ENCODE assay signal across 8 cellular contexts in genomic region chr9:136481558-136481957, GRCh38. TPM values are rescaled to one million over a fixed set of nuclear protein-coding genes. Genes with fewer than 3 reads are reported as not detected.
DNase-seq lines count a peak whose midpoint lies in the region; ATAC-seq and TF ChIP-seq lines count a peak whose summit lies in the region.

No MANE protein-coding gene starts in this region.

- H3K36me3 ChIP-seq in OCI-LY3 (replicated peaks; ENCODE audit: low read depth, low read length) (peaks cover 22% of the 10 kb centered on the region), neural progenitor cell (no peaks in the 10 kb centered on the region)
- H3K36me3 ChIP-seq in effector memory CD4-positive, alpha-beta T cell (ENCODE audit: control insufficient read depth, insufficient read depth, low read length): peaks cover 23% of the 10 kb centered on the region

- H2AFZ ChIP-seq in OCI-LY3 (ENCODE audit: low read depth, low read length) (no peak overlapping the region), neural progenitor cell (replicated peaks) (no peak overlapping the region)

- no peaks in the 10 kb centered on the region for H3K9me3 Mint-ChIP-seq in CD4-positive, alpha-beta T cell
- H3K9me3 Mint-ChIP-seq in neural progenitor cell: no peaks in the 10 kb centered on the region

- no peaks in the 10 kb centered on the region for H3K27me3 ChIP-seq in CD4-positive, alpha-beta T cell (ENCODE audit: control insufficient read depth, insufficient read depth, low read length)
- no peaks in the 10 kb centered on the region for H3K27me3 ChIP-seq in OCI-LY3 (ENCODE audit: low read depth, low read length)
- H3K27me3 ChIP-seq in effector memory CD4-positive, alpha-beta T cell (replicated peaks; ENCODE audit: control insufficient read depth, insufficient read depth, low read length, poor library complexity, severe bottlenecking): no peaks in the 10 kb centered on the region
- H3K27me3 ChIP-seq in neural progenitor cell: no peaks in the 10 kb centered on the region

- CTCF ChIA-PET in CD4-positive, alpha-beta T cell (lab: Charles Lee): no interaction called here

- no peak for DNase-seq in CD4-positive, alpha-beta T cell
- no peak for DNase-seq in effector memory CD4-positive, alpha-beta T cell
- no peak for DNase-seq in neural progenitor cell (ENCODE audit: low spot score)
- DNase-seq in stimulated activated naive CD4-positive, alpha-beta T cell treated with Interleukin-2 at 50 U/mL for 16 hours (lab: John Stamatoyannopoulos, UW): no peak
- no peak for DNase-seq in germinal center (ENCODE audit: low spot score)
- DNase-seq in AML-193 (lab: John Stamatoyannopoulos, UW): no peak

- H3K79me2 ChIP-seq in OCI-LY3 (ENCODE audit: low read length): peaks cover 63% of the 10 kb centered on the region
- H3K79me2 ChIP-seq in neural progenitor cell (ENCODE audit: low read depth): peaks cover 69% of the 10 kb centered on the region

- H4K20me1 ChIP-seq in OCI-LY3 (ENCODE audit: insufficient read depth, low read length): peaks cover 53% of the 10 kb centered on the region
- H4K20me1 ChIP-seq in neural progenitor cell (ENCODE audit: low read depth): peaks cover 63% of the 10 kb centered on the region

- H3K4me1 Mint-ChIP-seq in CD4-positive, alpha-beta T cell (ENCODE audit: low read depth): peaks cover 56% of the 10 kb centered on the region
- H3K4me1 Mint-ChIP-seq in neural progenitor cell: peaks cover 37% of the 10 kb centered on the region

- peaks cover 13% of the 10 kb centered on the region for H3K4me1 ChIP-seq in OCI-LY3 (ENCODE audit: low read length)
- H3K4me1 ChIP-seq in effector memory CD4-positive, alpha-beta T cell (ENCODE audit: control insufficient read depth, insufficient read depth, low read length, poor library complexity, severe bottlenecking): peaks cover 21% of the 10 kb centered on the region
- peaks cover 8% of the 10 kb centered on the region for H3K4me1 ChIP-seq in neural progenitor cell

- ATAC-seq in CD4-positive, alpha-beta T cell (ENCODE audit: poor library complexity): no peak
- ATAC-seq in HG03571 (IDR thresholded peaks at IDR 0.05; ENCODE audit: unreplicated experiment): no peak

- peaks cover 10% of the 10 kb centered on the region for H3F3A ChIP-seq in neural progenitor cell (ENCODE audit: low read depth)

- peak overlapping the region; percentile 97 for H3K27ac ChIP-seq in CD4-positive, alpha-beta T cell (ENCODE audit: low read depth, low read length)
- H3K27ac ChIP-seq in OCI-LY3 (ENCODE audit: low read length) (peak overlapping the region; percentile 89), neural progenitor cell (no peak overlapping the region)
- peak overlapping the region; percentile 96 for H3K27ac ChIP-seq in effector memory CD4-positive, alpha-beta T cell (ENCODE audit: insufficient read depth, low read length, poor library complexity, severe bottlenecking)

- H3K9me3 ChIP-seq in CD4-positive, alpha-beta T cell (ENCODE audit: control insufficient read depth, low read length): no peaks in the 10 kb centered on the region
- H3K9me3 ChIP-seq in OCI-LY3 (ENCODE audit: insufficient read depth, low read length) (no peaks in the 10 kb centered on the region), neural progenitor cell (ENCODE audit: low read depth) (no peaks in the 10 kb centered on the region)
- H3K9me3 ChIP-seq in effector memory CD4-positive, alpha-beta T cell (ENCODE audit: control insufficient read depth, low read length): no peaks in the 10 kb centered on the region

- intact Hi-C loops in CD4-positive, alpha-beta T cell (cut with DNase I, micrococcal nuclease): loop anchor here (2.0 to 10.0 kb wide), 5 partner anchors 39 to 606 kb away; partner anchors contain the start of genes MAN1B1 (in 1 of the 2), NOTCH1 (in 1 of the 2) and QSOX2 (in 1 of the 2)

- H3K27me3 Mint-ChIP-seq in CD4-positive, alpha-beta T cell: no peaks in the 10 kb centered on the region
- H3K27me3 Mint-ChIP-seq in neural progenitor cell (ENCODE audit: insufficient read depth, low read depth): peaks cover 7% of the 10 kb centered on the region

- TF ChIP-seq CTCF in CD4-positive, alpha-beta T cell (IDR thresholded peaks at IDR 0.05): no peak
- TF ChIP-seq CTCF in OCI-LY3 (IDR thresholded peaks at IDR 0.05; ENCODE audit: low read depth, low read length): no peak
- TF ChIP-seq CTCF in neural progenitor cell (IDR thresholded peaks at IDR 0.05): no peak

- peak overlapping the region; percentile 95 for H3K4me3 Mint-ChIP-seq in CD4-positive, alpha-beta T cell
- H3K4me3 Mint-ChIP-seq in neural progenitor cell: peak overlapping the region; percentile 94

- H3K9ac ChIP-seq in OCI-LY3 (ENCODE audit: low read length): peak overlapping the region; percentile 95
- peak overlapping the region; percentile 93 for H3K9ac ChIP-seq in neural progenitor cell

- POLR2A ChIA-PET in CD4-positive, alpha-beta T cell (lab: Charles Lee): no interaction called here

- H3K4me3 ChIP-seq in OCI-LY3 (ENCODE audit: low read length) (peak overlapping the region; percentile 98), neural progenitor cell (peak overlapping the region; percentile 94)
- peak overlapping the region; percentile 92 for H3K4me3 ChIP-seq in effector memory CD4-positive, alpha-beta T cell (ENCODE audit: insufficient read depth, low read depth, low read length, poor library complexity, severe bottlenecking)

- peaks cover 54% of the 10 kb centered on the region for H3K36me3 Mint-ChIP-seq in CD4-positive, alpha-beta T cell (ENCODE audit: low read depth)
- H3K36me3 Mint-ChIP-seq in neural progenitor cell: peaks cover 7% of the 10 kb centered on the region

- peak overlapping the region; percentile 99 for H3K4me2 ChIP-seq in OCI-LY3 (ENCODE audit: low read length)
- H3K4me2 ChIP-seq in neural progenitor cell: peak overlapping the region; percentile 89

- peak overlapping the region; percentile 99 for H3K27ac Mint-ChIP-seq in CD4-positive, alpha-beta T cell
- H3K27ac Mint-ChIP-seq in neural progenitor cell: peak overlapping the region; percentile 19

RNA-seq across cellular contexts. Expression of gene SEC16A, which starts 1.3 kb away (rescaled TPM):
- 10 to 100 TPM; 73.0 to 75.0 TPM for total RNA-seq in CD4-positive, alpha-beta T cell
- total RNA-seq in neural progenitor cell (ENCODE audit: low replicate concordance): 16.8 and 23.8 TPM in 2 replicates

RNA-seq across cellular contexts. Expression of gene INPP5E, which starts 41.9 kb away (rescaled TPM):
- 10 to 100 TPM; 17.2 to 19.4 TPM for total RNA-seq in CD4-positive, alpha-beta T cell
- 8.8 and 23.6 TPM in 2 replicates for total RNA-seq in neural progenitor cell (ENCODE audit: low replicate concordance)
